In the genomic region with DNA sequence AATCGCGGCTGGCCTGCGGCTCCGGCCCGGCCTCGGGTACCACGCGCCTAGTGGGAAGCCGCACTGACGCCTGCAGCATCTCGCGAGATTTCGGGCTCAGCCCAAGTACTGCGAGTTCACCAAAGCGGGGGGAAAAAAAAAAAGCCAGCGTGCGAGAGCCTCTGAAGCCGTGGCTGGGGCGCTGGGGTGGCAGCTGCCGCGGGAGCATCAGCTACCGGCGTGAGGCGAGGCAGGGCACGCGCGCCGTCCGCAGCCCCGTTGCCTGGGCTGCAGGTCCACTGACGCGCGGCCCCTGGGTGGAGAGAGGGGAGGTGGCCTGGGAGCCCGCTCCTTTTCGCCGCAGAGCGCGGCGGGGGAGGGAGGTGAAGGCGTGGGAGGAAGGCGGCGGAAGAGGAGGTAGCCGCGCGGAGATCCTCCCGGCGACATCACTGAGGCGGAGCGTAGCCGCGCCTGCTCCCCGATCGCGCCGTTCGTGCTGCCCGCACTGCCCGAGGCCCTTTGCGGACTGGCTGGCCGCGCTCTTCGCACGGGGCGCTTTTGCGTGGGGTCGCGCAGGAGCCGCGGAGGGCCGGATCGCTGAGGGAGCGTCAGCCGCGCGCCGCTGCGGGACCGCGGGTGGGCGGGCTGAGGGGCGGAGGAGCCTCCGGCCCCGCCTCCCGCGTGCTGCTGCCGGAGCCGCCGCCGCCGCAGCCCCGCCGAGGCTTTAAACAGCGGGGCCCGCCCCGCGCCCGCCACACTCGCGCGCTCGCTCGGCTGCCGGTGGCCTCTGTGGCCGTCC, we compare ENCODE assay signal across 8 cellular contexts. TPM values are rescaled to one million over a fixed set of nuclear protein-coding genes. Genes with fewer than 3 reads are reported as not detected.
A peak's percentile ranks its signal among the peaks of the same experiment; 100 is the strongest.
DNase-seq lines count a peak whose midpoint lies in the region; ATAC-seq, FAIRE-seq and TF ChIP-seq lines count a peak whose summit lies in the region.

A gene (plus strand): TSS at position 734 of the 778 bp plus-strand sequence. CDS start 189 bp downstream, outside the sequence.

- TF ChIP-seq RAD21 in H1 (IDR thresholded peaks at IDR 0.05 in 1 of 2, conservative IDR thresholded peaks at IDR 0.05 in 1 of 2; ENCODE audit: low read depth in 2 of 2, low read length in 2 of 2), result no peak

- CTCF ChIA-PET in H1 (lab: Charles Lee; ENCODE audit: partially characterized antibody), result interaction anchor here (0.7 kb wide), 1 partner anchor 207 kb away, joined by 3 read pairs; no protein-coding TSS in a partner anchor

- no peak within 1 kb of the TSS for H2BK120ac ChIP-seq in H1 (replicated peaks; ENCODE audit: low read depth, low read length)
- peak within 1 kb of the TSS; percentile 92 for H2BK120ac ChIP-seq in mesenchymal stem cell (ENCODE audit: low read depth, low read length)

- H3K4me2 ChIP-seq in H1 (ENCODE audit: insufficient read depth in 1 of 2, low read depth in 2 of 2, low read length in 2 of 2) (peak within 1 kb of the TSS; percentile 97 to 99), mesenchymal stem cell (ENCODE audit: low read length, poor library complexity, severe bottlenecking) (peak within 1 kb of the TSS; percentile 87)

- peak within 1 kb of the TSS; percentile 98 for H3K18ac ChIP-seq in H1 (ENCODE audit: extremely low read depth, low read length)
- H3K18ac ChIP-seq in mesenchymal stem cell (ENCODE audit: low read depth in 1 of 2, low read length in 2 of 2), result peak within 1 kb of the TSS; percentile 100

- H3K79me1 ChIP-seq in H1 (ENCODE audit: low read depth, low read length), result 0 out of 2 replicates have a peak, but pooled peaks cover 2% of the 10 kb centered on the region
- H3K79me1 ChIP-seq in mesenchymal stem cell (replicated peaks; ENCODE audit: low read length, poor library complexity, severe bottlenecking), result peaks cover 18% of the 10 kb centered on the region

- peaks cover 0 to 11% of the 10 kb centered on the region in 2 experiments; a peak in 2 of 4 replicates for H3K79me2 ChIP-seq in H1 (ENCODE audit: control insufficient read depth in 1 of 2, insufficient read depth in 2 of 2, low read length in 2 of 2)

- H3K23me2 ChIP-seq in H1 (ENCODE audit: low read depth, low read length), result peaks cover 10% of the 10 kb centered on the region

- H4K91ac ChIP-seq in H1 (replicated peaks; ENCODE audit: insufficient read length, low read length), result peak within 1 kb of the TSS; percentile 81
- peak within 1 kb of the TSS; percentile 98 for H4K91ac ChIP-seq in mesenchymal stem cell (ENCODE audit: low read length)

- H3K56ac ChIP-seq in H1 (replicated peaks; ENCODE audit: insufficient read length, low read depth, low read length), result peak within 1 kb of the TSS; percentile 25

- POLR2A ChIA-PET in H1 (lab: Charles Lee; ENCODE audit: partially characterized antibody), result interaction anchor here (0.6 kb wide), 1 partner anchor 8 kb away, joined by 3 read pairs; no protein-coding TSS in a partner anchor

- peak within 1 kb of the TSS; percentile 70 for H4K5ac ChIP-seq in H1 (ENCODE audit: insufficient read length, low read depth, low read length)

- TF ChIP-seq POLR2A in H1 (IDR thresholded peaks at IDR 0.05; ENCODE audit: control extremely low read depth in 1 of 2, low read depth in 2 of 2, low read length in 2 of 2), result peak; percentile 39 to 73

- no peak for FAIRE-seq in H1 (lab: Jason Lieb, UNC)

- no peak within 1 kb of the TSS for H3K23ac ChIP-seq in H1 (ENCODE audit: insufficient read length)
- H3K23ac ChIP-seq in mesenchymal stem cell (ENCODE audit: low read length in 2 of 2), result peak within 1 kb of the TSS in 1 of 2 experiments; percentile 93

- H2BK5ac ChIP-seq in H1 (ENCODE audit: low read depth, low read length) (peak within 1 kb of the TSS; percentile 93; the same call in 1 of the 2 replicates), mesenchymal stem cell (ENCODE audit: low read depth, low read length, poor library complexity, severe bottlenecking) (peak within 1 kb of the TSS; percentile 92)

- peaks cover 10 to 15% of the 10 kb centered on the region in 2 experiments for H4K20me1 ChIP-seq in H1 (replicated peaks in 1 of 2; ENCODE audit: control insufficient read depth in 1 of 2, insufficient read depth in 2 of 2, low read length in 2 of 2)

- WGBS in H1 (ENCODE audit: extremely low coverage in 1 of 2, insufficient coverage in 1 of 2, insufficient read length in 1 of 2, insufficient replicate concordance in 2 of 2, low coverage in 1 of 2, low lambda C conversion rate in 2 of 2, missing lambda C conversion rate in 1 of 2), 2 experiments, result 1% methylated on average over 41 of the region's 104 CpGs; no CpG with 5 or more reads in 1 of the 2 experiments
- WGBS in mesenchymal stem cell, result under 1% methylated on average over 56 of the region's 104 CpGs

- peak within 1 kb of the TSS; percentile 85 for H3K4ac ChIP-seq in H1 (replicated peaks; ENCODE audit: insufficient read length, low read depth, low read length)
- H3K4ac ChIP-seq in mesenchymal stem cell (ENCODE audit: low read depth in 1 of 2, low read length in 2 of 2), result peak within 1 kb of the TSS; percentile 98

- H3K9ac ChIP-seq in H1 (replicated peaks in 1 of 4; ENCODE audit: extremely low read depth in 1 of 4, low read depth in 3 of 4, low read length in 3 of 4) (peak within 1 kb of the TSS; percentile 59 to 76 (median 68); a peak in 6 of 7 replicates), mesenchymal stem cell (ENCODE audit: low read length) (peak within 1 kb of the TSS; percentile 92)

- H3K27ac ChIP-seq in H1 (ENCODE audit: low read depth, low read length), result peak within 1 kb of the TSS; percentile 72; the same call in 1 of the 2 replicates
- peak within 1 kb of the TSS; percentile 91 for H3K27ac ChIP-seq in mesenchymal stem cell (ENCODE audit: low read length, poor library complexity, severe bottlenecking)

- H3K4me1 ChIP-seq in H1 (replicated peaks in 1 of 4; ENCODE audit: control insufficient read depth in 3 of 4, insufficient read depth in 4 of 4, low read length in 3 of 4), result peaks cover 2 to 11% (median 3%) of the 10 kb centered on the region in 4 experiments; a peak in 6 of 7 replicates
- H3K4me1 ChIP-seq in mesenchymal stem cell (ENCODE audit: control insufficient read depth, insufficient read depth, low read depth, low read length), result peaks cover 6% of the 10 kb centered on the region

- peak within 1 kb of the TSS; percentile 57 to 87 (median 74) for H3K4me3 ChIP-seq in H1 (ENCODE audit: extremely low read depth in 1 of 4, insufficient read depth in 2 of 4, low read depth in 3 of 4, low read length in 4 of 4)
- H3K4me3 ChIP-seq in mesenchymal stem cell (ENCODE audit: insufficient read depth in 1 of 2, low read depth in 1 of 2, low read length in 2 of 2), result peak within 1 kb of the TSS; percentile 97 to 99

- no peaks in the 10 kb centered on the region for H3K9me3 ChIP-seq in H1 (ENCODE audit: insufficient read depth in 2 of 2, low read depth in 1 of 2, low read length in 1 of 2)
- no peaks in the 10 kb centered on the region for H3K9me3 ChIP-seq in mesenchymal stem cell (ENCODE audit: control insufficient read depth, low read length)

- DNase-seq in COLO829 (ENCODE audit: low spot score) (peak; percentile 74), HT-29 (ENCODE audit: low spot score) (peak; percentile 90), NOMO-1 treated with DMSO at 0.1 percent for 48 hours (lab: John Stamatoyannopoulos, UW; ENCODE audit: unreplicated experiment) (peak; percentile 87), H1 (ENCODE audit: low read depth in 1 of 2, low spot score in 2 of 2) (peak; percentile 73 to 84), mesenchymal stem cell (peak; percentile 97)
- peak; percentile 69 to 81 (median 79) for DNase-seq in activated CD8-positive, alpha-beta memory T cell treated with anti-CD3 and anti-CD28 coated beads for 48 hours (ENCODE audit: low read depth in 2 of 3, low spot score in 2 of 3)
- peak; percentile 69 for DNase-seq in stimulated activated CD8-positive, alpha-beta memory T cell treated with anti-CD3 and anti-CD28 coated beads, Interleukin-12 subunit alpha, Interleukin-12 subunit beta, amount 100 ng/mL, for 24 hours (ENCODE audit: extremely low read depth)

- H3K36me3 ChIP-seq in H1 (ENCODE audit: control insufficient read depth in 2 of 4, insufficient read depth in 4 of 4, low read length in 3 of 4) (no peaks in the 10 kb centered on the region), mesenchymal stem cell (ENCODE audit: control insufficient read depth in 1 of 2, insufficient read depth in 2 of 2, low read depth in 1 of 2, low read length in 2 of 2) (peaks cover 0 to 5% of the 10 kb centered on the region in 2 experiments)

- H2BK20ac ChIP-seq in H1 (ENCODE audit: low read length), result no peak within 1 kb of the TSS

- H2AK5ac ChIP-seq in H1 (ENCODE audit: low read depth, low read length) (no peak within 1 kb of the TSS; the same call in 1 of the 2 replicates), mesenchymal stem cell (ENCODE audit: low read length, severe bottlenecking) (no peak within 1 kb of the TSS)

- no peak for TF ChIP-seq EP300 in H1 (IDR thresholded peaks at IDR 0.05; ENCODE audit: borderline replicate concordance in 1 of 2, low read depth in 2 of 2, low read length in 2 of 2)

- H4K8ac ChIP-seq in H1 (ENCODE audit: extremely low read depth, insufficient read depth, low read length) (peak within 1 kb of the TSS; percentile 95), mesenchymal stem cell (ENCODE audit: low read length) (peak within 1 kb of the TSS; percentile 100)

- H2BK12ac ChIP-seq in H1 (ENCODE audit: low read depth, low read length), result no peak within 1 kb of the TSS
- peak within 1 kb of the TSS; percentile 42 to 84 for H2BK12ac ChIP-seq in mesenchymal stem cell (ENCODE audit: low read length in 2 of 2)

- TF ChIP-seq CTCF in H1 (IDR thresholded peaks at IDR 0.05; ENCODE audit: control extremely low read depth in 1 of 3, insufficient read depth in 1 of 3, low read depth in 1 of 3, low read length in 3 of 3), result no peak

- H3K27me3 ChIP-seq in H1 (replicated peaks in 1 of 4; ENCODE audit: control insufficient read depth in 3 of 4, extremely low read depth in 1 of 4, insufficient read depth in 3 of 4, low read length in 3 of 4) (peaks cover 0 to 16% (median 9%) of the 10 kb centered on the region in 4 experiments; a peak in 4 of 7 replicates), mesenchymal stem cell (ENCODE audit: control insufficient read depth in 1 of 2, insufficient read depth in 1 of 2, low read length in 2 of 2) (no peaks in the 10 kb centered on the region)

- H2BK15ac ChIP-seq in H1 (ENCODE audit: low read length) (no peak within 1 kb of the TSS), mesenchymal stem cell (ENCODE audit: low read depth, poor library complexity, severe bottlenecking) (peak within 1 kb of the TSS; percentile 98)

- no peak within 1 kb of the TSS for H3K14ac ChIP-seq in H1 (ENCODE audit: insufficient read length)
- H3K14ac ChIP-seq in mesenchymal stem cell (ENCODE audit: low read length in 2 of 2), result peak within 1 kb of the TSS in 1 of 2 experiments; percentile 100

- ATAC-seq in GM21360 (IDR thresholded peaks at IDR 0.05; ENCODE audit: unreplicated experiment), result peak; percentile 58

- peak within 1 kb of the TSS; percentile 92 for H2AFZ ChIP-seq in H1 (ENCODE audit: low read length)
- H2AFZ ChIP-seq in mesenchymal stem cell (ENCODE audit: low read depth, low read length), result peak within 1 kb of the TSS; percentile 65

RNA-seq across cellular contexts. Expression of the gene that starts here (rescaled TPM):
- 359 and 396 TPM in 2 replicates for total RNA-seq in HT-29 (2014; rRNA removed; shearing (Covaris generic))
- 16.2 and 16.4 TPM in 2 replicates for total RNA-seq in H1 (2021; fragmentation: NEBNext Ultra II Directional; extraction: Animal tissue kit (Norgen Biotek cat#: 25700))
- polyA plus RNA-seq in H1 (2011; rRNA removed), result 2.3 and 2.6 TPM in 2 replicates
- polyA plus RNA-seq in H1 (2011; cell fraction: cytosol; rRNA removed), result 3.2 TPM
- polyA plus RNA-seq in H1 (2011; cell fraction: nucleus; rRNA removed), result 3.3 TPM
- polyA plus RNA-seq in H1 (2012, experiment 1 of 2), result 3.2 to 6.0 TPM (median 4.5 TPM) in 4 replicates
- polyA plus RNA-seq in H1 (2012, experiment 2 of 2), result 0.25 TPM
- polyA plus RNA-seq in H1 (2013, experiment 1 of 2), result 15.0 TPM
- polyA plus RNA-seq in H1 (2013, experiment 2 of 2), result 14.1 TPM
- polyA minus RNA-seq in H1 (2011; rRNA and poly(A)+ RNA removed), result 22.8 and 35.8 TPM in 2 replicates
- 13.7 TPM for polyA minus RNA-seq in H1 (2011; cell fraction: cytosol; rRNA and poly(A)+ RNA removed)
- 18.3 TPM for polyA minus RNA-seq in H1 (2011; cell fraction: nucleus; rRNA and poly(A)+ RNA removed)
- 9.4 TPM for polyA plus RNA-seq in mesenchymal stem cell (2013, experiment 1 of 2)
- 8.6 TPM for polyA plus RNA-seq in mesenchymal stem cell (2013, experiment 2 of 2)

Comparison
In these comparisons a context has a peak if more than half of its experiments do, and no peak if none do; other contexts are left out.
1. Peak in every context shown above with its lines: DNase-seq, ATAC-seq, H3K4me3 ChIP-seq and H3K27ac ChIP-seq.
2. RNA of the gene that starts here (total RNA-seq): 359 to 396 TPM in HT-29; 16.2 to 16.4 TPM in H1; every median in the first group is over 10 times any median in the second.